In the genomic region with DNA sequence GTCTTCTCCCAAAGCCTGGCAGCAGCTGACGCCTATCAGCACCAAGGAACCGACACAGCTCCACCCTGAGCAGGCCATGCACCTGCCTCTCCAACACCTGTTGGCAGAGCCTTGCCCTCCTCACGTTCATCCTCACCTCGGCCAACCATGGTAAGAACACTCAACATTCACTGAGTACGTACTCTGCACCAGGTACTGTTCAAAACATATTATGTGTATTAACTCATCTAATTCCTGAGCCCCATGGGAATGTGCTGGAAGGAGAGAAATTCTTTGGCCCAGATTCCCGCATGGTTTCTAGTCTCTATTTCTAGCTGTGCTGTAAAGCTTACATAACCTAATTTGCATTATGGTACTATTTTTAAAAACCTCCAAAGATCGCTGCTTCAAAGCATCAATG, we compare ENCODE assay signal across 20 cellular contexts.
DNase-seq lines count a peak whose midpoint lies in the region; ATAC-seq and TF ChIP-seq lines count a peak whose summit lies in the region.
"Had no signal": no experiment of that assay in that cellular context is flagged by ENCODE, and none has a peak within 500 bp of the region (broad histone marks: within the 10 kb centered on the region; RNA-seq: fewer than 3 reads in every experiment).

No MANE protein-coding gene starts in this region.

- intact Hi-C loops in Right ventricle myocardium inferior (cut with DNase I) = loop anchor here (10.0 kb wide), 1 partner anchor 225 kb away; no protein-coding TSS in a partner anchor
- intact Hi-C loops in left ventricle myocardium inferior (cut with micrococcal nuclease) = no loop called here

- H3K36me3 Mint-ChIP-seq in naive B cell = peaks cover 15 to 23% of the 10 kb centered on the region in 2 donors
- no peaks in the 10 kb centered on the region for H3K36me3 Mint-ChIP-seq in activated CD8-positive, alpha-beta memory T cell treated with anti-CD3 and anti-CD28 coated beads, Interleukin-2, amount 10 ng/mL, durations not matched to agents 7 days and 5 days

- H3K4me1 ChIP-seq in left ventricle myocardium inferior (peaks cover 49% of the 10 kb centered on the region), upper lobe of left lung (peaks cover 0 to 12% (median 0%) of the 10 kb centered on the region in 4 donors)
- H3K4me1 ChIP-seq: vagina had no signal

- 72 to 73% methylated on average over 7 of the region's 7 CpGs for WGBS in upper lobe of left lung, 2 donors

- no peaks in the 10 kb centered on the region for H3K27me3 Mint-ChIP-seq in naive B cell
- H3K27me3 Mint-ChIP-seq in activated CD8-positive, alpha-beta memory T cell treated with anti-CD3 and anti-CD28 coated beads, Interleukin-2, amount 10 ng/mL, durations not matched to agents 7 days and 5 days = no peaks in the 10 kb centered on the region
- H3K27me3 Mint-ChIP-seq: CD4-positive, alpha-beta memory T cell; stimulated activated naive CD8-positive, alpha-beta T cell treated with anti-CD3 and anti-CD28 coated beads, Interleukin-15, amount 100 ng/mL, for 72 hours had no signal

- no peak for DNase-seq in Right ventricle myocardium inferior (ENCODE audit: missing footprints)
- DNase-seq in left ventricle myocardium inferior = no peak
- DNase-seq in choroid plexus epithelial cell (ENCODE audit: low read depth) = peak; percentile 32
- DNase-seq in naive B cell = no peak
- peak in 1 of 2 donors; percentile 62 for DNase-seq in upper lobe of left lung
- no peak for DNase-seq in T-helper 1 cell
- DNase-seq in activated CD8-positive, alpha-beta memory T cell treated with anti-CD3 and anti-CD28 coated beads, Interleukin-2, amount 10 ng/mL, durations not matched to agents 7 days and 5 days = no peak
- DNase-seq: ACHN; activated effector memory CD4-positive, alpha-beta T cell treated with Interleukin-2 at 50 U/mL for 16 hours; CD4-positive, alpha-beta memory T cell; cortex of kidney; DMS53; NCI-H1417 treated with DMSO at 0.1 percent for 48 hours; NCI-H446; retina; SHP77 treated with DMSO at 0.1 percent for 48 hours; stimulated activated naive CD8-positive, alpha-beta T cell treated with anti-CD3 and anti-CD28 coated beads, Interleukin-15, amount 100 ng/mL, for 72 hours had no signal

- H3K4me3 ChIP-seq in left ventricle myocardium inferior (no peak overlapping the region), choroid plexus epithelial cell (ENCODE audit: low read depth, low read length) (no peak overlapping the region), upper lobe of left lung (no peak overlapping the region)
- H3K4me3 ChIP-seq: vagina had no signal

- H3K27ac ChIP-seq in left ventricle myocardium inferior (replicated peaks) (no peak overlapping the region), upper lobe of left lung (peak overlapping the region in 2 of 4 donors; percentile 11 to 14)
- H3K27ac ChIP-seq: vagina had no signal

- H3K4me3 Mint-ChIP-seq in naive B cell = no peak overlapping the region
- H3K4me3 Mint-ChIP-seq in activated CD8-positive, alpha-beta memory T cell treated with anti-CD3 and anti-CD28 coated beads, Interleukin-2, amount 10 ng/mL, durations not matched to agents 7 days and 5 days = no peak overlapping the region
- H3K4me3 Mint-ChIP-seq: CD4-positive, alpha-beta memory T cell; stimulated activated naive CD8-positive, alpha-beta T cell treated with anti-CD3 and anti-CD28 coated beads, Interleukin-15, amount 100 ng/mL, for 72 hours; T-helper 1 cell treated with Interleukin-12 subunit alpha and Interleukin-12 subunit beta and Interleukin-4 antibody, amounts not matched to agents 30 μg/mL and 1 μg/mL, for 36 hours had no signal

- no peaks in the 10 kb centered on the region for H3K9me3 ChIP-seq in left ventricle myocardium inferior (replicated peaks)
- no peaks in the 10 kb centered on the region for H3K9me3 ChIP-seq in upper lobe of left lung
- H3K9me3 ChIP-seq: vagina had no signal

- H3K36me3 ChIP-seq in left ventricle myocardium inferior (no peaks in the 10 kb centered on the region), upper lobe of left lung (peaks cover 0 to 3% (median 0%) of the 10 kb centered on the region in 4 donors)
- H3K36me3 ChIP-seq: vagina had no signal

- TF ChIP-seq CTCF in left ventricle myocardium inferior (IDR thresholded peaks at IDR 0.05; ENCODE audit: borderline replicate concordance) = no peak
- no peak for TF ChIP-seq CTCF in choroid plexus epithelial cell (conservative IDR thresholded peaks at IDR 0.05; ENCODE audit: low read depth, low read length)
- TF ChIP-seq CTCF in upper lobe of left lung (IDR thresholded peaks at IDR 0.05) = no peak

- no peaks in the 10 kb centered on the region for H3K9me3 Mint-ChIP-seq in naive B cell
- H3K9me3 Mint-ChIP-seq in activated CD8-positive, alpha-beta memory T cell treated with anti-CD3 and anti-CD28 coated beads, Interleukin-2, amount 10 ng/mL, durations not matched to agents 7 days and 5 days (ENCODE audit: low read depth) = no peaks in the 10 kb centered on the region
- H3K9me3 Mint-ChIP-seq: CD4-positive, alpha-beta memory T cell; stimulated activated naive CD8-positive, alpha-beta T cell treated with anti-CD3 and anti-CD28 coated beads, Interleukin-15, amount 100 ng/mL, for 72 hours; T-helper 1 cell treated with Interleukin-12 subunit alpha and Interleukin-12 subunit beta and Interleukin-4 antibody, amounts not matched to agents 30 μg/mL and 1 μg/mL, for 36 hours had no signal

- peak; percentile 40 for ATAC-seq in Right ventricle myocardium inferior
- no peak for ATAC-seq in naive B cell (ENCODE audit: low read depth in 2 of 2)
- peak; percentile 52 to 84 for ATAC-seq in upper lobe of left lung (ENCODE audit: low FRiP score in 2 of 2)
- no peak for ATAC-seq in HG02938 (IDR thresholded peaks at IDR 0.05; ENCODE audit: unreplicated experiment)
- ATAC-seq in activated CD8-positive, alpha-beta memory T cell treated with anti-CD3 and anti-CD28 coated beads, Interleukin-2, amount 10 ng/mL, durations not matched to agents 7 days and 5 days = no peak
- ATAC-seq: stimulated activated naive CD8-positive, alpha-beta T cell treated with anti-CD3 and anti-CD28 coated beads, Interleukin-15, amount 100 ng/mL, for 72 hours had no signal

- H3K27ac Mint-ChIP-seq in naive B cell = peak overlapping the region in 4 of 6 donors; percentile 60 to 90 (median 71)
- no peak overlapping the region for H3K27ac Mint-ChIP-seq in activated CD8-positive, alpha-beta memory T cell treated with anti-CD3 and anti-CD28 coated beads, Interleukin-2, amount 10 ng/mL, durations not matched to agents 7 days and 5 days
- H3K27ac Mint-ChIP-seq: stimulated activated naive CD8-positive, alpha-beta T cell treated with anti-CD3 and anti-CD28 coated beads, Interleukin-15, amount 100 ng/mL, for 72 hours; T-helper 1 cell treated with Interleukin-12 subunit alpha and Interleukin-12 subunit beta and Interleukin-4 antibody, amounts not matched to agents 30 μg/mL and 1 μg/mL, for 36 hours had no signal

- TF ChIP-seq POLR2A in upper lobe of left lung (IDR thresholded peaks at IDR 0.05) = no peak

- H3K27me3 ChIP-seq in left ventricle myocardium inferior (ENCODE audit: low read depth) (no peaks in the 10 kb centered on the region), upper lobe of left lung (no peaks in the 10 kb centered on the region)
- H3K27me3 ChIP-seq: vagina had no signal

- peaks cover 10 to 20% (median 18%) of the 10 kb centered on the region in 3 donors for H3K4me1 Mint-ChIP-seq in naive B cell
- no peaks in the 10 kb centered on the region for H3K4me1 Mint-ChIP-seq in activated CD8-positive, alpha-beta memory T cell treated with anti-CD3 and anti-CD28 coated beads, Interleukin-2, amount 10 ng/mL, durations not matched to agents 7 days and 5 days
- H3K4me1 Mint-ChIP-seq: CD4-positive, alpha-beta memory T cell had no signal

- TF ChIP-seq EP300 in upper lobe of left lung (IDR thresholded peaks at IDR 0.05) = peak in 1 of 4 donors; percentile 36

- CTCF ChIA-PET in activated CD8-positive, alpha-beta memory T cell treated with anti-CD3 and anti-CD28 coated beads, Interleukin-2, amount 10 ng/mL, durations not matched to agents 7 days and 5 days (lab: Charles Lee) = no interaction called here

Comparison
In these comparisons a context has a peak if more than half of its experiments do, and no peak if none do; other contexts are left out.
1. ATAC-seq: peak in Right ventricle myocardium inferior (single experiment) and upper lobe of left lung (2 of 2); none in naive B cell (0 of 2), HG02938 (single experiment) and activated CD8-positive, alpha-beta memory T cell treated with anti-CD3 and anti-CD28 coated beads, Interleukin-2, amount 10 ng/mL, durations not matched to agents 7 days and 5 days (single experiment).